Comparison of ENCODE assay signal across 22 cellular contexts in genomic region chr4:87915621-87916020, GRCh38. TPM values are rescaled to one million over a fixed set of nuclear protein-coding genes. Genes with fewer than 3 reads are reported as not detected.
"Had no signal": no experiment of that assay in that cellular context is flagged by ENCODE, and none has a peak within 500 bp of the region (broad histone marks: within the 10 kb centered on the region; RNA-seq: fewer than 3 reads in every experiment).

No MANE protein-coding gene starts in this region.

- H3K4me3 Mint-ChIP-seq: IgD-negative memory B cell had no signal

- H3K27ac ChIP-seq: KMS-11, Peyer's patch, SJCRH30 had no signal

- H3K36me3 Mint-ChIP-seq: IgD-negative memory B cell had no signal

- DNase-seq: Kasumi-1, MM.1S, NCI-H1092 treated with DMSO at 0.1 percent for 48 hours, NCI-H1436, NCI-H187, NCI-H2029, NCI-H2081 treated with DMSO at 0.1 percent for 48 hours, NCI-H226, NCI-H446, NCI-H510A, NCI-H524 treated with DMSO at 0.1 percent for 48 hours, NCI-H69, NCI-H774, PC-3, Peyer's patch, SHP77 treated with DMSO at 0.1 percent for 48 hours, SJCRH30 had no signal

- H3K27me3 ChIP-seq: Peyer's patch had no signal

- H3K4me1 ChIP-seq: SJCRH30 had no signal

- H3K36me3 ChIP-seq: Peyer's patch, SJCRH30 had no signal

- H3K4me3 ChIP-seq: K562, Peyer's patch, SJCRH30 had no signal

- ATAC-seq: K562, PC-3, Right ventricle myocardium inferior, SK-N-SH treated with all-trans-retinoic acid at 6 μM for 48 hours had no signal

- H3K27ac Mint-ChIP-seq: IgD-negative memory B cell had no signal

- H3K9me3 ChIP-seq: Peyer's patch, SJCRH30 had no signal

- H3K9me3 Mint-ChIP-seq: IgD-negative memory B cell had no signal

- FAIRE-seq: K562 had no signal

- H3K4me2 ChIP-seq: KMS-11 had no signal

RNA-seq across cellular contexts. Expression of gene SPP1, which starts 59.9 kb away (rescaled TPM):
- total RNA-seq: PC-3 had no signal
- polyA plus RNA-seq: IgD-negative memory B cell had no signal
